22 cellular contexts compared by ENCODE assay signal in the genomic region with DNA sequence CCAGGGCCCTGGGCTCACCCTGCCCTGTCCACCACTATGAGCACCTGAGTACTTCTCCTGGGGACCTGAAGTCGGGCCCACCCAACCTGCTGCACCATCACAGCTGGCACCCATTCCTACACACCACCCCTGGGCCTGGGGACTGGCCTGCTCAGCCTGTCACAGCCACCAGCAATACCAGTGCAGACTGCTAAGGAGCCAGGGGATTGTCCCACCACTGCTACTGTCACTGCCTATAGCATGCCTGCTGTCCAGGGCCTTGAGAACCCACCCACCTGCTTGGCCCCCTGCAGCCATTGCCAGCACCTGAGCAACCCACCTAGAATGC.
"Had no signal": no experiment of that assay in that cellular context is flagged by ENCODE, and none has a peak within 500 bp of the region (broad histone marks: within the 10 kb centered on the region; RNA-seq: fewer than 3 reads in every experiment).

No MANE protein-coding gene starts in this region.

- ATAC-seq: HepG2 had no signal

- DNase-seq: IMR-90, Karpas-422, KG1, MG63, NCI-H1092, NCI-H1105 treated with DMSO at 0.1 percent for 48 hours, NCI-H1417 treated with DMSO at 0.1 percent for 48 hours, NCI-H146, NCI-H1694 treated with DMSO at 0.1 percent for 48 hours, NCI-H1930, NCI-H2081, NCI-H2107, NCI-H226, NCI-H446, NCI-H510A, NCI-H524 treated with DMSO at 0.1 percent for 48 hours, NCI-H69, NCI-H774, Right ventricle myocardium superior, RPMI8226, SIG-M5 had no signal
